ENCODE assay signal across 19 cellular contexts in the genomic region with DNA sequence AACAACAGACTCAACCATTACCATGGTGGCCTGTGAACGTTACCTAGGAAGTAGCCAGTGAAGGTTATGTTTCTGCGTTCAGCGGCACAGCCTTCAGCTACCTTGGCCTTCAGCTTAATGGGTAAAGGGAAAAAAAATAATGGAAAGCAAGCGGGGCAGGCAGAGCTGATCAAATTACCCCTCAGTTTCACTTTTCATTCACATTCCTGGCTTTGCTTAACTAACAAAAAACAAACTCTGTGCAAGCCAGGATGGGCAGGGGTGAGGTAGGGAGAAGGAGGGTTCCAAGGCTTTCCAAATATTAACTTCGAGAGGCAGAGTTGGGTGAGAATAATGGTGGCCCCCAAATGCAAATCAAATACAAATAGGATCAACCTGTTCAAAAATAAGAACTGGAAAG. TPM values are rescaled to one million over a fixed set of nuclear protein-coding genes. Genes with fewer than 3 reads are reported as not detected.
DNase-seq lines count a peak whose midpoint lies in the region; ATAC-seq and TF ChIP-seq lines count a peak whose summit lies in the region.
"Had no signal": no experiment of that assay in that cellular context is flagged by ENCODE, and none has a peak within 500 bp of the region (broad histone marks: within the 10 kb centered on the region; RNA-seq: fewer than 3 reads in every experiment).

No MANE protein-coding gene starts in this region.

- H4K20me1 ChIP-seq in MM.1S (ENCODE audit: insufficient read depth, low read length) (no peaks in the 10 kb centered on the region), PC-9 (ENCODE audit: insufficient read depth) (no peaks in the 10 kb centered on the region)
- H4K20me1 ChIP-seq: BLaER1 treated with 17β-estradiol and CSF1 and Interleukin-3, amounts not matched to agents 10 nM and 100 nM had no signal

- H2AFZ ChIP-seq in MM.1S (ENCODE audit: low read length) (no peak overlapping the region), parathyroid adenoma (no peak overlapping the region), PC-9 (no peak overlapping the region)

- H3K9ac ChIP-seq in MM.1S (ENCODE audit: low read length) (no peak overlapping the region), parathyroid adenoma (no peak overlapping the region)
- H3K9ac ChIP-seq: BLaER1 treated with 17β-estradiol and CSF1 and Interleukin-3, amounts not matched to agents 10 nM and 100 nM had no signal

- no peaks in the 10 kb centered on the region for H3K9me2 ChIP-seq in MM.1S (replicated peaks; ENCODE audit: insufficient read depth, low read length)
- no peaks in the 10 kb centered on the region for H3K9me2 ChIP-seq in PC-9 (ENCODE audit: insufficient read depth)

- WGBS in right cardiac atrium: 95% methylated on average over 5 of the region's 5 CpGs

- no TSS peak for BruUV-seq in PC-9 (replicated peaks; lab: Mats Ljungman, UMichigan)

- ATAC-seq in right cardiac atrium (no peak), left lobe of liver (peak; percentile 56)
- ATAC-seq: CD8-positive, alpha-beta T cell; GM12878; HepG2 had no signal

- H3K36me3 ChIP-seq in left ventricle myocardium inferior: no peaks in the 10 kb centered on the region
- no peaks in the 10 kb centered on the region for H3K36me3 ChIP-seq in MM.1S (replicated peaks; ENCODE audit: insufficient read depth, low read length)
- H3K36me3 ChIP-seq in parathyroid adenoma (ENCODE audit: control insufficient read depth, insufficient read depth, low read length): no peaks in the 10 kb centered on the region
- no peaks in the 10 kb centered on the region for H3K36me3 ChIP-seq in PC-9 (ENCODE audit: low read depth)

- peaks cover 10% of the 10 kb centered on the region for H3K9me3 ChIP-seq in left ventricle myocardium inferior (replicated peaks)
- H3K9me3 ChIP-seq in right cardiac atrium (ENCODE audit: control insufficient read depth, low read length): no peaks in the 10 kb centered on the region
- H3K9me3 ChIP-seq in MM.1S (replicated peaks; ENCODE audit: insufficient read depth, low read length): no peaks in the 10 kb centered on the region
- no peaks in the 10 kb centered on the region for H3K9me3 ChIP-seq in parathyroid adenoma (ENCODE audit: control insufficient read depth, low read length)
- no peaks in the 10 kb centered on the region for H3K9me3 ChIP-seq in PC-9 (ENCODE audit: insufficient read depth, low read depth)

- CTCF ChIA-PET in PC-9 (lab: Charles Lee): no interaction called here

- H3K79me2 ChIP-seq in MM.1S (ENCODE audit: low read length) (no peaks in the 10 kb centered on the region), parathyroid adenoma (no peaks in the 10 kb centered on the region), PC-9 (ENCODE audit: low read depth) (no peaks in the 10 kb centered on the region)

- H3K4me1 ChIP-seq in left ventricle myocardium inferior: peaks cover 35% of the 10 kb centered on the region
- H3K4me1 ChIP-seq in right cardiac atrium (ENCODE audit: control insufficient read depth, insufficient read depth, low read length): no peaks in the 10 kb centered on the region
- H3K4me1 ChIP-seq in MM.1S (ENCODE audit: low read length): peaks cover 22% of the 10 kb centered on the region
- H3K4me1 ChIP-seq in parathyroid adenoma: peaks cover 8% of the 10 kb centered on the region
- H3K4me1 ChIP-seq in PC-9 (replicated peaks; ENCODE audit: insufficient read depth): peaks cover 14% of the 10 kb centered on the region; the same call in 1 of the 2 replicates

- TF ChIP-seq CTCF in left ventricle myocardium inferior (IDR thresholded peaks at IDR 0.05; ENCODE audit: borderline replicate concordance) (no peak), MM.1S (IDR thresholded peaks at IDR 0.05; ENCODE audit: low read length) (no peak), parathyroid adenoma (IDR thresholded peaks at IDR 0.05) (no peak), PC-9 (conservative IDR thresholded peaks at IDR 0.05) (no peak)

- H3K4me3 ChIP-seq in left ventricle myocardium inferior: no peak overlapping the region
- no peak overlapping the region for H3K4me3 ChIP-seq in right cardiac atrium (ENCODE audit: low read length)
- H3K4me3 ChIP-seq in MM.1S (ENCODE audit: low read length): no peak overlapping the region
- H3K4me3 ChIP-seq in parathyroid adenoma (ENCODE audit: low read depth, low read length): no peak overlapping the region
- H3K4me3 ChIP-seq in PC-9: no peak overlapping the region
- H3K4me3 ChIP-seq: GM12878 had no signal

- intact Hi-C loops in left ventricle myocardium inferior (cut with micrococcal nuclease) (no loop called here), right cardiac atrium (cut with DNase I) (loop anchor here in 2 of 4 donors (10.0 kb wide), 2 partner anchors 53 to 73 kb away; no protein-coding TSS in a partner anchor), PC-9 (cut with micrococcal nuclease; ENCODE audit: unreplicated experiment) (no loop called here), posterior cingulate gyrus (cut with DNase I) (no loop called here)

- peaks cover 20% of the 10 kb centered on the region for H3F3A ChIP-seq in MM.1S (ENCODE audit: insufficient read depth, low read length)
- no peaks in the 10 kb centered on the region for H3F3A ChIP-seq in PC-9 (ENCODE audit: insufficient read depth, low read depth)

- no peaks in the 10 kb centered on the region for H3K27me3 ChIP-seq in left ventricle myocardium inferior (ENCODE audit: low read depth)
- H3K27me3 ChIP-seq in right cardiac atrium (ENCODE audit: control insufficient read depth, insufficient read depth): no peaks in the 10 kb centered on the region
- H3K27me3 ChIP-seq in MM.1S (replicated peaks; ENCODE audit: insufficient read depth, low read length): no peaks in the 10 kb centered on the region
- no peaks in the 10 kb centered on the region for H3K27me3 ChIP-seq in parathyroid adenoma (ENCODE audit: control insufficient read depth, insufficient read depth, low read length)
- no peaks in the 10 kb centered on the region for H3K27me3 ChIP-seq in PC-9 (ENCODE audit: insufficient read depth, low read depth)
- H3K27me3 ChIP-seq: BLaER1 treated with 17β-estradiol and CSF1 and Interleukin-3, amounts not matched to agents 10 nM and 100 nM had no signal

- peak overlapping the region; percentile 15; the same call in 1 of the 2 replicates for H3K4me2 ChIP-seq in MM.1S (ENCODE audit: low read depth, low read length)
- peak overlapping the region; percentile 11 for H3K4me2 ChIP-seq in parathyroid adenoma (ENCODE audit: low read length)
- no peak overlapping the region for H3K4me2 ChIP-seq in PC-9

- POLR2A ChIA-PET in PC-9 (lab: Charles Lee; ENCODE audit: unreplicated experiment): no interaction called here

- H3K27ac ChIP-seq in left ventricle myocardium inferior (replicated peaks) (peak overlapping the region; percentile 37), right cardiac atrium (ENCODE audit: low read length) (no peak overlapping the region), MM.1S (ENCODE audit: low read length) (no peak overlapping the region), parathyroid adenoma (no peak overlapping the region), PC-9 (no peak overlapping the region)

- DNase-seq in left ventricle myocardium inferior (no peak), right cardiac atrium (no peak), MM.1S (no peak), left lobe of liver (ENCODE audit: low spot score) (no peak), PC-9 (no peak), posterior cingulate gyrus (no peak)
- DNase-seq in stimulated activated naive CD4-positive, alpha-beta T cell (lab: John Stamatoyannopoulos, UW): no peak
- DNase-seq: 8988T; CD8-positive, alpha-beta T cell; DMS 273 treated with DMSO at 0.1 percent for 48 hours; DMS53; DND-41; EL; H9 had no signal

RNA-seq across cellular contexts. Expression of gene DKK3, which starts 19.4 kb away (rescaled TPM):
- 769 TPM for total RNA-seq in left ventricle myocardium inferior
- 1,000 to 10,000 TPM; 2,567 to 3,299 (median 2,969) TPM for total RNA-seq in right cardiac atrium
- polyA plus RNA-seq in right cardiac atrium: 2,307 TPM
- total RNA-seq in left lobe of liver: 5.5 TPM
- 11.5 and 13.9 TPM in 2 replicates for total RNA-seq in PC-9 (2021)
- total RNA-seq: B cell had no signal

Comparison
In these comparisons a context has a peak if more than half of its experiments do, and no peak if none do; other contexts are left out.
1. RNA of gene DKK3, which starts 19.4 kb away (total RNA-seq): 2,567 to 3,299 TPM in right cardiac atrium and 769 TPM in left ventricle myocardium inferior (single experiment); 11.5 to 13.9 TPM in PC-9 and 5.5 TPM in left lobe of liver (single experiment); every median in the first group is over 10 times any median in the second.